In the genomic region with DNA sequence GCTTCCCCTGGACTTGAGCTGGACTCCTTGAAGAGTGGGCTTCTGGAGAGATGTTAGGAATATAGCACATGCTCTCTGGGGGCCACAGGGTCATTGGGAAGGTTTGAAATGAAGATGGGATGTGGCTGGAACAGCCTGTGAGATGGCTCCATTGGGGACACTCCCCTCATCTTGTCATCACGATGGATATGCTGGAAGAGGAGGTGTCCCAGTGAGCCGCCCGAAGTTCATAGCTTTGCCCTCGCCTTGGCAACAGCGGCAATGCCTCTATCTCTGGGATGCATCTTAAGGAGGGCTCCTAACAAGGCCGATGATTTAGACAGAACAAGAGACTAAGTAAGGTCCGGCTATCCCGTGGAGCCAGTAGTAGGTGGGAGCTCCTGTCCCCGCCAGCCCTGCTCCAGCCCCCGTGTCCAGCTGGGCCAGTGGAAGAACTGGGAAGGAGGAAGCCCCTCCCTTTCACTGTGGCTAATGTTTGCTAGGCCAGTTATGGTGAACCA, we compare ENCODE assay signal across 24 cellular contexts. TPM values are rescaled to one million over a fixed set of nuclear protein-coding genes. Genes with fewer than 3 reads are reported as not detected.
A peak's percentile ranks its signal among the peaks of the same experiment; 100 is the strongest.
DNase-seq lines count a peak whose midpoint lies in the region; ATAC-seq lines count a peak whose summit lies in the region.
"Had no signal": no experiment of that assay in that cellular context is flagged by ENCODE, and none has a peak within 500 bp of the region (broad histone marks: within the 10 kb centered on the region; RNA-seq: fewer than 3 reads in every experiment).

No MANE protein-coding gene starts in this region.

- H3K36me3 Mint-ChIP-seq in activated T-helper 1 cell treated with anti-CD3 and anti-CD28 coated beads, Interleukin-12 subunit alpha, Interleukin-12 subunit beta, Interleukin-2, Interleukin-4 antibody, amounts not matched to agents 30 ng/mL and 10 ng/mL and 1 ng/mL, durations not matched to agents 14 hours and 24 hours and 36 hours (ENCODE audit: low read depth): no peaks in the 10 kb centered on the region
- H3K36me3 Mint-ChIP-seq: CD4-positive, CD25-positive, alpha-beta regulatory T cell had no signal

- H3K27me3 Mint-ChIP-seq in activated T-helper 1 cell treated with anti-CD3 and anti-CD28 coated beads, Interleukin-12 subunit alpha, Interleukin-12 subunit beta, Interleukin-2, Interleukin-4 antibody, amounts not matched to agents 30 ng/mL and 10 ng/mL and 1 ng/mL, durations not matched to agents 14 hours and 24 hours and 36 hours (ENCODE audit: insufficient read depth): peaks cover 2% of the 10 kb centered on the region

- no peaks in the 10 kb centered on the region for H3K9me3 Mint-ChIP-seq in activated T-helper 1 cell treated with anti-CD3 and anti-CD28 coated beads, Interleukin-12 subunit alpha, Interleukin-12 subunit beta, Interleukin-2, Interleukin-4 antibody, amounts not matched to agents 30 ng/mL and 10 ng/mL and 1 ng/mL, durations not matched to agents 14 hours and 24 hours and 36 hours
- H3K9me3 Mint-ChIP-seq: CD4-positive, CD25-positive, alpha-beta regulatory T cell had no signal

- no peaks in the 10 kb centered on the region for H3K4me1 Mint-ChIP-seq in activated T-helper 1 cell treated with anti-CD3 and anti-CD28 coated beads, Interleukin-12 subunit alpha, Interleukin-12 subunit beta, Interleukin-2, Interleukin-4 antibody, amounts not matched to agents 30 ng/mL and 10 ng/mL and 1 ng/mL, durations not matched to agents 14 hours and 24 hours and 36 hours (ENCODE audit: low read depth)
- H3K4me1 Mint-ChIP-seq: CD4-positive, CD25-positive, alpha-beta regulatory T cell had no signal

- peak; percentile 30 for DNase-seq in activated CD8-positive, alpha-beta memory T cell treated with anti-CD3 and anti-CD28 coated beads for 24 hours
- DNase-seq in activated CD8-positive, alpha-beta memory T cell treated with anti-CD3 and anti-CD28 coated beads, Interleukin-2, amount 50 U/mL, for 4 hours: no peak
- DNase-seq in activated CD8-positive, alpha-beta memory T cell treated with anti-CD3 and anti-CD28 coated beads, Interleukin-2, amount 50 U/mL, for 48 hours: peak; percentile 26
- DNase-seq in posterior vena cava (ENCODE audit: low spot score): peak; percentile 36
- DNase-seq in activated T-helper 1 cell treated with anti-CD3 and anti-CD28 coated beads, Interleukin-12 subunit alpha, Interleukin-12 subunit beta, Interleukin-2, Interleukin-4 antibody, amounts not matched to agents 30 ng/mL and 10 ng/mL and 1 ng/mL, durations not matched to agents 14 hours and 24 hours and 36 hours (ENCODE audit: low spot score): no peak
- DNase-seq: 8988T; ACHN; BE2C; CD4-positive, CD25-positive, alpha-beta regulatory T cell; GOT3; HCEC 1CT; IMR-90; KG1; MM.1S; NCI-H2171; NCI-H226; NCI-H510A; NCI-H69; Right ventricle myocardium superior; RPMI8226 had no signal

- intact Hi-C loops in posterior vena cava (cut with DNase I): no loop called here
- intact Hi-C loops in activated T-helper 1 cell treated with anti-CD3 and anti-CD28 coated beads, Interleukin-12 subunit alpha, Interleukin-12 subunit beta, Interleukin-2, Interleukin-4 antibody, amounts not matched to agents 30 ng/mL and 10 ng/mL and 1 ng/mL, durations not matched to agents 14 hours and 24 hours and 36 hours (cut with micrococcal nuclease): no loop called here

- H3K27ac Mint-ChIP-seq in activated T-helper 1 cell treated with anti-CD3 and anti-CD28 coated beads, Interleukin-12 subunit alpha, Interleukin-12 subunit beta, Interleukin-2, Interleukin-4 antibody, amounts not matched to agents 30 ng/mL and 10 ng/mL and 1 ng/mL, durations not matched to agents 14 hours and 24 hours and 36 hours: no peak overlapping the region
- H3K27ac Mint-ChIP-seq: CD4-positive, CD25-positive, alpha-beta regulatory T cell had no signal

- ATAC-seq in HG03442 (IDR thresholded peaks at IDR 0.05; ENCODE audit: unreplicated experiment) (no peak), GM19397 (IDR thresholded peaks at IDR 0.05; ENCODE audit: unreplicated experiment) (no peak)

- no peak overlapping the region for H3K4me3 Mint-ChIP-seq in activated T-helper 1 cell treated with anti-CD3 and anti-CD28 coated beads, Interleukin-12 subunit alpha, Interleukin-12 subunit beta, Interleukin-2, Interleukin-4 antibody, amounts not matched to agents 30 ng/mL and 10 ng/mL and 1 ng/mL, durations not matched to agents 14 hours and 24 hours and 36 hours
- H3K4me3 Mint-ChIP-seq: CD4-positive, CD25-positive, alpha-beta regulatory T cell had no signal

RNA-seq across cellular contexts. Expression of a gene that starts 23.9 kb away (rescaled TPM):
- total RNA-seq in posterior vena cava: under 1 TPM in 1 of 2 donors, not detected in 1; 0.65 TPM
- total RNA-seq in activated T-helper 1 cell treated with anti-CD3 and anti-CD28 coated beads, Interleukin-12 subunit alpha, Interleukin-12 subunit beta, Interleukin-2, Interleukin-4 antibody, amounts not matched to agents 30 ng/mL and 10 ng/mL and 1 ng/mL, durations not matched to agents 14 hours and 24 hours and 36 hours: not detected in 2 replicates
- total RNA-seq: CD4-positive, CD25-positive, alpha-beta regulatory T cell; G401; IMR-90 had no signal

RNA-seq across cellular contexts. Expression of a gene that starts 44.9 kb away (rescaled TPM):
- total RNA-seq in posterior vena cava: not detected
- total RNA-seq in activated T-helper 1 cell treated with anti-CD3 and anti-CD28 coated beads, Interleukin-12 subunit alpha, Interleukin-12 subunit beta, Interleukin-2, Interleukin-4 antibody, amounts not matched to agents 30 ng/mL and 10 ng/mL and 1 ng/mL, durations not matched to agents 14 hours and 24 hours and 36 hours: not detected in 2 replicates
- total RNA-seq: CD4-positive, CD25-positive, alpha-beta regulatory T cell; Daoy; IMR-90; Right ventricle myocardium superior had no signal

Comparison
In these comparisons a context has a peak if more than half of its experiments do, and no peak if none do; other contexts are left out.
1. DNase-seq: peak in activated CD8-positive, alpha-beta memory T cell treated with anti-CD3 and anti-CD28 coated beads for 24 hours (single experiment), activated CD8-positive, alpha-beta memory T cell treated with anti-CD3 and anti-CD28 coated beads, Interleukin-2, amount 50 U/mL, for 48 hours (single experiment) and posterior vena cava (single experiment); none in activated CD8-positive, alpha-beta memory T cell treated with anti-CD3 and anti-CD28 coated beads, Interleukin-2, amount 50 U/mL, for 4 hours (single experiment) and activated T-helper 1 cell treated with anti-CD3 and anti-CD28 coated beads, Interleukin-12 subunit alpha, Interleukin-12 subunit beta, Interleukin-2, Interleukin-4 antibody, amounts not matched to agents 30 ng/mL and 10 ng/mL and 1 ng/mL, durations not matched to agents 14 hours and 24 hours and 36 hours (single experiment).